Comparison of ENCODE assay signal across 29 cellular contexts in the genomic region with DNA sequence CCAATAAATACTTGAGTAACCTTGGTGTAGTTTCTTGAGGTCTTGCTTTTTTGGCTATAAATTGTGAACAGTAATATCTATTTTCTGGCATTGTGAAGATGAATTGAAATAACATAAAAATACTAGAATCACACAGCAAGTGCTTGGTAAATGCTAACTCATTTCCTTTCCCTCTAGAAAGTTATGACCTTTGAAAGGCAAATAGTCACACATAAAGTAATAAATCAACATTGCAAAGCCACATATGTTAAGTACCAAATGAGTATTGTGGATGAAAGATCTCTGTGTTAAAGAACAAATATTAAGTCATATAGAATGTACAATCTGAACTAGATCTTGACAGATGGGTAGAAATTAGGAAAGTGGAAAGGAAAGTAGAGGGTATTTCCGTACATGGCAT.
"Had no signal": no experiment of that assay in that cellular context is flagged by ENCODE, and none has a peak within 500 bp of the region (broad histone marks: within the 10 kb centered on the region; RNA-seq: fewer than 3 reads in every experiment).

No MANE protein-coding gene starts in this region.

- FAIRE-seq: colon had no signal

- H3K27ac ChIP-seq: adrenal gland, body of pancreas, esophagus muscularis mucosa, foreskin keratinocyte, gastroesophageal sphincter had no signal

- H3K9me3 ChIP-seq: adrenal gland, body of pancreas, esophagus muscularis mucosa, gastroesophageal sphincter had no signal

- ATAC-seq: activated CD4-positive, alpha-beta T cell treated with anti-CD3 and anti-CD28 coated beads for 36 hours; activated CD8-positive, alpha-beta memory T cell treated with anti-CD3 and anti-CD28 coated beads, Interleukin-2, amount 10 ng/mL, durations not matched to agents 7 days and 5 days; activated CD8-positive, alpha-beta T cell treated with anti-CD3 and anti-CD28 coated beads, Interleukin-2, amount 10 ng/mL, durations not matched to agents 7 days and 5 days; activated naive CD8-positive, alpha-beta T cell treated with anti-CD3 and anti-CD28 coated beads, Interleukin-2, amount 50 U/mL, for 24 hours; body of pancreas; effector memory CD8-positive, alpha-beta T cell; foreskin keratinocyte; gastroesophageal sphincter had no signal

- DNase-seq: activated CD4-positive, alpha-beta memory T cell treated with anti-CD3 and anti-CD28 coated beads for 36 hours; activated CD4-positive, alpha-beta T cell treated with anti-CD3 and anti-CD28 coated beads for 36 hours; activated CD4-positive, alpha-beta T cell treated with anti-CD3 and anti-CD28 coated beads, Interleukin-2, amount 10 ng/mL, durations not matched to agents 24 days and 14 days; activated CD4-positive, CD25-positive, alpha-beta regulatory T cell; activated CD4-positive, CD25-positive, alpha-beta regulatory T cell treated with anti-CD3 and anti-CD28 coated beads, Interleukin-2, amount 50 U/mL, for 72 hours; activated CD8-positive, alpha-beta memory T cell treated with anti-CD3 and anti-CD28 coated beads, Interleukin-2, amount 10 ng/mL, durations not matched to agents 7 days and 5 days; activated CD8-positive, alpha-beta memory T cell treated with anti-CD3 and anti-CD28 coated beads, Interleukin-2, amount 50 U/mL, for 4 hours; activated CD8-positive, alpha-beta T cell treated with anti-CD3 and anti-CD28 coated beads, Interleukin-2, amount 10 ng/mL, durations not matched to agents 7 days and 5 days; activated effector memory CD4-positive, alpha-beta T cell treated with anti-CD3 and anti-CD28 coated beads, Interleukin-2, amount 50 U/mL, for 16 hours; activated naive CD4-positive, alpha-beta T cell treated with anti-CD3 and anti-CD28 coated beads for 36 hours; activated naive CD8-positive, alpha-beta T cell treated with anti-CD3 and anti-CD28 coated beads for 36 hours; activated naive CD8-positive, alpha-beta T cell treated with anti-CD3 and anti-CD28 coated beads, Interleukin-2, amount 50 U/mL, for 24 hours; activated T-cell treated with anti-CD3 and anti-CD28 coated beads, Interleukin-2, amount 50 U/mL, for 1 hour; activated T-cell treated with anti-CD3 and anti-CD28 coated beads, Interleukin-2, amount 50 U/mL, for 48 hours; adrenal gland; amygdala; aorta; body of pancreas; caudate nucleus; cortex of kidney; dermis blood vessel endothelial cell; effector CD4-positive, alpha-beta T cell; effector memory CD8-positive, alpha-beta T cell; erythroblast; foreskin keratinocyte; T-helper 2 cell had no signal

- H3K36me3 ChIP-seq: adrenal gland, esophagus muscularis mucosa, gastroesophageal sphincter had no signal

- H3K4me1 ChIP-seq: adrenal gland, body of pancreas, esophagus muscularis mucosa, foreskin keratinocyte, gastroesophageal sphincter had no signal

- H3K27me3 ChIP-seq: adrenal gland, body of pancreas, esophagus muscularis mucosa, foreskin keratinocyte, gastroesophageal sphincter had no signal

- H3K4me3 ChIP-seq: adrenal gland, body of pancreas, esophagus muscularis mucosa, gastroesophageal sphincter had no signal
